Comparison of ENCODE assay signal across 18 cellular contexts in genomic region chr16:75567911-75568310, GRCh38. TPM values are rescaled to one million over a fixed set of nuclear protein-coding genes. Genes with fewer than 3 reads are reported as not detected.
DNase-seq lines count a peak whose midpoint lies in the region; ATAC-seq and TF ChIP-seq lines count a peak whose summit lies in the region.
"Had no signal": no experiment of that assay in that cellular context is flagged by ENCODE, and none has a peak within 500 bp of the region (broad histone marks: within the 10 kb centered on the region; RNA-seq: fewer than 3 reads in every experiment).

No MANE protein-coding gene starts in this region.

- peaks cover 42% of the 10 kb centered on the region for H3K4me1 Mint-ChIP-seq in activated T-cell treated with anti-CD3 and anti-CD28 coated beads, Interleukin-2, amount 50 U/mL, for 4 hours (ENCODE audit: low read depth)
- peaks cover 25 to 43% of the 10 kb centered on the region in 2 donors for H3K4me1 Mint-ChIP-seq in effector memory CD8-positive, alpha-beta T cell (ENCODE audit: low read depth in 2 of 2)

- no TSS peak for BruUV-seq in OCI-LY7 (replicated peaks; lab: Mats Ljungman, UMichigan)

- no peaks in the 10 kb centered on the region for H3K9me3 Mint-ChIP-seq in activated T-cell treated with anti-CD3 and anti-CD28 coated beads, Interleukin-2, amount 50 U/mL, for 4 hours
- H3K9me3 Mint-ChIP-seq in effector memory CD8-positive, alpha-beta T cell = no peaks in the 10 kb centered on the region

- TF ChIP-seq CTCF in OCI-LY7 (conservative IDR thresholded peaks at IDR 0.05; ENCODE audit: low read length) = no peak

- H3K4me3 ChIP-seq in OCI-LY7 (ENCODE audit: low read depth, low read length, poor library complexity, severe bottlenecking) = no peak overlapping the region
- H3K4me3 ChIP-seq in rectal smooth muscle tissue (ENCODE audit: low read length) = peak overlapping the region; percentile 1

- H3K36me3 Mint-ChIP-seq in activated T-cell treated with anti-CD3 and anti-CD28 coated beads, Interleukin-2, amount 50 U/mL, for 4 hours (ENCODE audit: insufficient read depth) = peaks cover 15% of the 10 kb centered on the region
- H3K36me3 Mint-ChIP-seq in effector memory CD8-positive, alpha-beta T cell (ENCODE audit: insufficient read depth) = peaks cover 37% of the 10 kb centered on the region

- ATAC-seq in activated T-cell treated with anti-CD3 and anti-CD28 coated beads, Interleukin-2, amount 50 U/mL, for 4 hours = no peak
- ATAC-seq in effector memory CD8-positive, alpha-beta T cell (replicated peaks) = no peak
- ATAC-seq: Right ventricle myocardium inferior had no signal

- H3K9ac ChIP-seq in rectal smooth muscle tissue (ENCODE audit: low read length) = no peak overlapping the region

- H3K27ac Mint-ChIP-seq in effector memory CD8-positive, alpha-beta T cell = peak overlapping the region; percentile 41 to 94

- intact Hi-C loops in OCI-LY7 (cut with micrococcal nuclease; ENCODE audit: unreplicated experiment) = loop anchor here (2.0 kb wide), 2 partner anchors 103 to 135 kb away; partner anchors contain the start of genes CFDP1 and TMEM170A

- H3K79me2 ChIP-seq in OCI-LY7 (ENCODE audit: insufficient read depth, low read depth, low read length) = peaks cover 16% of the 10 kb centered on the region

- H3K27me3 ChIP-seq in rectal smooth muscle tissue (ENCODE audit: control insufficient read depth, insufficient read depth, low read length) = no peaks in the 10 kb centered on the region
- H3K27me3 ChIP-seq: colonic mucosa had no signal

- H3K9me2 ChIP-seq in OCI-LY7 (ENCODE audit: insufficient read depth, low read length) = no peaks in the 10 kb centered on the region

- H3K36me3 ChIP-seq in OCI-LY7 (ENCODE audit: insufficient read depth, low read length) = peaks cover 51% of the 10 kb centered on the region
- H3K36me3 ChIP-seq in rectal smooth muscle tissue (ENCODE audit: control insufficient read depth, insufficient read depth, low read length) = peaks cover 17% of the 10 kb centered on the region

- H3K4me3 Mint-ChIP-seq in activated T-cell treated with anti-CD3 and anti-CD28 coated beads, Interleukin-2, amount 50 U/mL, for 4 hours = peak overlapping the region; percentile 94
- H3K4me3 Mint-ChIP-seq in effector memory CD8-positive, alpha-beta T cell = peak overlapping the region; percentile 86 to 89

- peaks cover 61% of the 10 kb centered on the region for H3K4me1 ChIP-seq in OCI-LY7 (ENCODE audit: insufficient read depth, low read length, poor library complexity, severe bottlenecking)
- peaks cover 16% of the 10 kb centered on the region for H3K4me1 ChIP-seq in rectal smooth muscle tissue (ENCODE audit: control insufficient read depth, insufficient read depth, low read length)

- H2AFZ ChIP-seq in OCI-LY7 (ENCODE audit: low read length) = no peak overlapping the region

- peaks cover 11% of the 10 kb centered on the region; the same call in 1 of the 2 replicates for H4K20me1 ChIP-seq in OCI-LY7 (ENCODE audit: insufficient read depth, low read length)

- no peak for DNase-seq in activated T-cell treated with anti-CD3 and anti-CD28 coated beads, Interleukin-2, amount 50 U/mL, for 4 hours
- DNase-seq in activated T-cell treated with anti-CD3 and anti-CD28 coated beads, Interleukin-2, amount 50 U/mL, for 48 hours = no peak
- DNase-seq in OCI-LY7 (ENCODE audit: low spot score) (no peak), COR-L47 (lab: John Stamatoyannopoulos, UW) (no peak), pons (ENCODE audit: low spot score) (no peak), NCI-H2107 treated with DMSO at 0.1 percent for 48 hours (lab: John Stamatoyannopoulos, UW; ENCODE audit: unreplicated experiment) (no peak)
- no peak for DNase-seq in effector memory CD8-positive, alpha-beta T cell
- DNase-seq: activated gamma-delta T cell treated with Interleukin-2 at 50 U/mL for 16 hours, colonic mucosa, IMR-90, kidney, NCI-H146, NCI-H82, nucleus accumbens, WERI-Rb-1 had no signal

- peak overlapping the region; percentile 99; the same call in 1 of the 2 replicates for H3K4me2 ChIP-seq in OCI-LY7 (ENCODE audit: low read length)

- no peaks in the 10 kb centered on the region for H3K9me3 ChIP-seq in OCI-LY7 (ENCODE audit: low read length)
- H3K9me3 ChIP-seq: colonic mucosa had no signal

- CTCF ChIA-PET in OCI-LY7 (lab: Charles Lee; ENCODE audit: unreplicated experiment) = no interaction called here

- H3K27ac ChIP-seq in OCI-LY7 (ENCODE audit: low read depth, low read length, poor library complexity, severe bottlenecking) = no peak overlapping the region
- H3K27ac ChIP-seq in rectal smooth muscle tissue (ENCODE audit: low read depth, low read length) = no peak overlapping the region
- H3K27ac ChIP-seq: colonic mucosa, WERI-Rb-1 had no signal

- POLR2A ChIA-PET in OCI-LY7 (lab: Charles Lee) = interaction anchor here (0.6 to 5.1 kb wide), 5 partner anchors 10 to 72 kb away, joined by 3 to 35 read pairs (median 6); partner anchors contain the start of genes ADAT1 and TMEM231

- H3K27me3 Mint-ChIP-seq in activated T-cell treated with anti-CD3 and anti-CD28 coated beads, Interleukin-2, amount 50 U/mL, for 4 hours (ENCODE audit: low read depth) = peaks cover 9% of the 10 kb centered on the region
- H3K27me3 Mint-ChIP-seq in effector memory CD8-positive, alpha-beta T cell = peaks cover 12 to 17% of the 10 kb centered on the region in 2 donors

RNA-seq across cellular contexts. Expression of gene GABARAPL2, which starts 1.7 kb away (rescaled TPM):
- total RNA-seq in activated T-cell treated with anti-CD3 and anti-CD28 coated beads, Interleukin-2, amount 50 U/mL, for 4 hours = 10 to 100 TPM; 51.2 to 56.0 (median 53.7) TPM
- 37.0 and 57.7 TPM in 2 replicates for total RNA-seq in OCI-LY7 (2014; rRNA removed; shearing (Covaris generic))
- 91.6 and 93.5 TPM in 2 replicates for total RNA-seq in OCI-LY7 (2022)

RNA-seq across cellular contexts. Expression of gene TMEM231, which starts 11.9 kb away (rescaled TPM):
- 1 to 10 TPM; 3.9 to 6.1 (median 4.1) TPM for total RNA-seq in activated T-cell treated with anti-CD3 and anti-CD28 coated beads, Interleukin-2, amount 50 U/mL, for 4 hours
- 5.6 and 6.9 TPM in 2 replicates for total RNA-seq in OCI-LY7 (2014; rRNA removed; shearing (Covaris generic))
- total RNA-seq in OCI-LY7 (2022) = 6.6 and 10.0 TPM in 2 replicates

RNA-seq across cellular contexts. Expression of gene CHST5, which starts 32.0 kb away (rescaled TPM):
- total RNA-seq in activated T-cell treated with anti-CD3 and anti-CD28 coated beads, Interleukin-2, amount 50 U/mL, for 4 hours = under 1 TPM; 0.10 to 0.71 (median 0.16) TPM
- total RNA-seq in OCI-LY7 (2014; rRNA removed; shearing (Covaris generic)) = 0.19 and 0.54 TPM in 2 replicates
- 0.10 and 0.89 TPM in 2 replicates for total RNA-seq in OCI-LY7 (2022)
- total RNA-seq: fibroblast of villous mesenchyme, IMR-90 had no signal

RNA-seq across cellular contexts. Expression of gene ADAT1, which starts 55.2 kb away (rescaled TPM):
- total RNA-seq in activated T-cell treated with anti-CD3 and anti-CD28 coated beads, Interleukin-2, amount 50 U/mL, for 4 hours = 10 to 100 TPM; 39.1 to 47.1 (median 40.1) TPM
- 46.8 and 53.4 TPM in 2 replicates for total RNA-seq in OCI-LY7 (2014; rRNA removed; shearing (Covaris generic))
- 85.7 and 91.7 TPM in 2 replicates for total RNA-seq in OCI-LY7 (2022)
